8 cellular contexts compared by ENCODE assay signal in genomic region chr19:49469828-49470614, GRCh38. TPM values are rescaled to one million over a fixed set of nuclear protein-coding genes. Genes with fewer than 3 reads are reported as not detected.
A peak's percentile ranks its signal among the peaks of the same experiment; 100 is the strongest.
DNase-seq lines count a peak whose midpoint lies in the region; ATAC-seq, FAIRE-seq and TF ChIP-seq lines count a peak whose summit lies in the region.

No MANE protein-coding gene starts in this region.

- in situ Hi-C loops in HepG2 (cut with HindIII; ENCODE audit: extremely low pct_ligation_motif_present, low pct_unique_long_range_greater_than_20kb): no loop called here

- POLR2A ChIA-PET in HepG2 (lab: Yijun Ruan, JAX): no interaction called here

- H3K27me3 ChIP-seq in right atrium auricular region (no peaks in the 10 kb centered on the region), HepG2 (ENCODE audit: control insufficient read depth in 1 of 2, insufficient read depth in 2 of 2, low read length in 2 of 2) (no peaks in the 10 kb centered on the region; a peak in 1 of 5 replicates)

- H4K20me1 ChIP-seq in HepG2 (ENCODE audit: insufficient read depth, low read length): no peaks in the 10 kb centered on the region

- no peak for TF ChIP-seq POLR2A in HepG2 (IDR thresholded peaks at IDR 0.05; ENCODE audit: insufficient read depth in 1 of 2, low read depth in 2 of 2, low read length in 2 of 2)

- H3K36me3 ChIP-seq in right atrium auricular region: no peaks in the 10 kb centered on the region
- peaks cover 1 to 6% of the 10 kb centered on the region in 2 experiments; a peak in 2 of 5 replicates for H3K36me3 ChIP-seq in HepG2 (replicated peaks in 1 of 2; ENCODE audit: control insufficient read depth in 1 of 2, insufficient read depth in 2 of 2, low read length in 2 of 2)

- DNase-seq in right atrium auricular region (ENCODE audit: low spot score) (no peak), left cardiac atrium (no peak), activated T-cell treated with anti-CD3 and anti-CD28 coated beads for 1 hour (ENCODE audit: low read depth) (peak; percentile 59), HepG2 (ENCODE audit: low spot score) (no peak), SIG-M5 (lab: John Stamatoyannopoulos, UW) (no peak), NCI-H748 (lab: John Stamatoyannopoulos, UW; ENCODE audit: unreplicated experiment) (no peak), glomerular visceral epithelial cell (ENCODE audit: extremely low spot score) (no peak)

- H2AFZ ChIP-seq in HepG2 (ENCODE audit: low read length): no peak overlapping the region

- no peak overlapping the region for H3K4me2 ChIP-seq in HepG2 (ENCODE audit: low read depth, low read length)

- no peaks in the 10 kb centered on the region for H3K79me2 ChIP-seq in HepG2 (ENCODE audit: insufficient read depth, low read length)

- H3K4me1 ChIP-seq in right atrium auricular region (peaks cover 0 to 44% of the 10 kb centered on the region in 2 donors), HepG2 (ENCODE audit: insufficient read depth, low read length) (peaks cover 13% of the 10 kb centered on the region)

- H3K27ac ChIP-seq in right atrium auricular region (peak overlapping the region; percentile 63 to 75), HepG2 (ENCODE audit: extremely low read length, insufficient read depth, low read length) (no peak overlapping the region)

- CTCF ChIA-PET in HepG2 (lab: Yijun Ruan, JAX; ENCODE audit: low intra/inter-chr PET ratio, low total read pairs): no interaction called here

- TF ChIP-seq CTCF in right atrium auricular region (IDR thresholded peaks at IDR 0.05): no peak
- TF ChIP-seq CTCF in HepG2 (CRISPR knock-in tag; IDR thresholded peaks at IDR 0.05): peak; percentile 44

- ATAC-seq in left cardiac atrium: no peak
- ATAC-seq in HG03521 (IDR thresholded peaks at IDR 0.05; ENCODE audit: unreplicated experiment): peak; percentile 38
- no peak for ATAC-seq in HepG2

- H3K4me3 ChIP-seq in right atrium auricular region (no peak overlapping the region), HepG2 (replicated peaks in 1 of 3; ENCODE audit: insufficient read depth in 1 of 3, low read depth in 2 of 3, low read length in 3 of 3) (no peak overlapping the region)

- no peaks in the 10 kb centered on the region for H3K9me3 ChIP-seq in right atrium auricular region
- H3K9me3 ChIP-seq in HepG2 (ENCODE audit: low read length): no peaks in the 10 kb centered on the region

- TF ChIP-seq RAD21 in HepG2 (CRISPR knock-in tag; IDR thresholded peaks at IDR 0.05): no peak

- 96% methylated on average over 11 of the region's 25 CpGs for WGBS in HepG2 (ENCODE audit: low lambda C conversion rate)

- intact Hi-C loops in left cardiac atrium (cut with DNase I): no loop called here
- intact Hi-C loops in HepG2 (cut with micrococcal nuclease; ENCODE audit: unreplicated experiment): no loop called here

- no TSS peak for BruUV-seq in HepG2 (replicated peaks; lab: Mats Ljungman, UMichigan)

- FAIRE-seq in HepG2 (lab: Jason Lieb, UNC): no peak

- TF ChIP-seq EP300 in HepG2 (IDR thresholded peaks at IDR 0.05; ENCODE audit: low read depth in 2 of 2, low read length in 2 of 2) (no peak), HepG2 (CRISPR knock-in tag; IDR thresholded peaks at IDR 0.05; ENCODE audit: borderline replicate concordance) (no peak)

- H3K9ac ChIP-seq in HepG2 (ENCODE audit: insufficient read depth, low read depth, low read length): no peak overlapping the region

RNA-seq across cellular contexts. Expression of gene FLT3LG, which starts 4.0 kb away (rescaled TPM):
- total RNA-seq in right atrium auricular region: 1 to 10 TPM; 1.1 to 2.6 TPM
- 1 to 10 TPM; 4.9 to 6.0 TPM for total RNA-seq in left cardiac atrium
- 0.58 and 1.5 TPM in 2 replicates for total RNA-seq in HepG2 (2016; rRNA removed; fragmentation: Illumina TruSeq; extraction: Trizol)
- total RNA-seq in HepG2 (2016; cell fraction: cytosol; rRNA removed; fragmentation: Illumina TruSeq; extraction: Trizol; ENCODE audit: low read depth): 2.3 and 2.9 TPM in 2 replicates
- 0.67 and 1.4 TPM in 2 replicates for total RNA-seq in HepG2 (2016; cell fraction: insoluble cytoplasmic fraction; rRNA removed; fragmentation: Illumina TruSeq; extraction: Trizol)
- 2.2 and 2.3 TPM in 2 replicates for total RNA-seq in HepG2 (2016; cell fraction: membrane; rRNA removed; fragmentation: Illumina TruSeq; extraction: Trizol)
- total RNA-seq in HepG2 (2016; cell fraction: nucleus; rRNA removed; fragmentation: Illumina TruSeq; extraction: Trizol): 1.3 and 2.9 TPM in 2 replicates
- 2.6 and 3.0 TPM in 2 replicates for polyA plus RNA-seq in HepG2 (2011; rRNA removed)
- polyA plus RNA-seq in HepG2 (2011; cell fraction: cytosol; rRNA removed): 1.1 and 1.7 TPM in 2 replicates
- polyA plus RNA-seq in HepG2 (2011; cell fraction: nucleus; rRNA removed): 5.2 and 6.9 TPM in 2 replicates
- 2.0 and 4.6 TPM in 2 replicates for polyA plus RNA-seq in HepG2 (2012)
- polyA plus RNA-seq in HepG2 (2016; cell fraction: cytosol; fragmentation: Illumina TruSeq; extraction: Trizol; ENCODE audit: low read depth): 4.2 and 4.4 TPM in 2 replicates
- 2.3 and 2.4 TPM in 2 replicates for polyA plus RNA-seq in HepG2 (2016; cell fraction: insoluble cytoplasmic fraction; fragmentation: Illumina TruSeq; extraction: Trizol; ENCODE audit: low read depth)
- 2.5 and 3.6 TPM in 2 replicates for polyA plus RNA-seq in HepG2 (2016; cell fraction: membrane; fragmentation: Illumina TruSeq; extraction: Trizol; ENCODE audit: low read depth)
- 7.4 and 8.8 TPM in 2 replicates for polyA plus RNA-seq in HepG2 (2016; cell fraction: nucleus; fragmentation: Illumina TruSeq; extraction: Trizol; ENCODE audit: insufficient read depth, low read depth)
- polyA minus RNA-seq in HepG2 (2011; rRNA and poly(A)+ RNA removed; ENCODE audit: low replicate concordance): 1.2 and 1.7 TPM in 2 replicates
- polyA minus RNA-seq in HepG2 (2011; cell fraction: cytosol; rRNA and poly(A)+ RNA removed): 0.79 and 2.5 TPM in 2 replicates
- 0.90 and 1.1 TPM in 2 replicates for polyA minus RNA-seq in HepG2 (2011; cell fraction: nucleus; rRNA and poly(A)+ RNA removed)

RNA-seq across cellular contexts. Expression of gene ALDH16A1, which starts 17.0 kb away (rescaled TPM):
- total RNA-seq in right atrium auricular region (10 to 100 TPM in 1 of 2 donors, 1 to 10 TPM in 1; 9.5 to 18.5 TPM), left cardiac atrium (10 to 100 TPM; 16.8 to 17.5 TPM), HepG2 (2016; rRNA removed; fragmentation: Illumina TruSeq; extraction: Trizol) (29.6 and 34.9 TPM in 2 replicates)
- 2.5 and 3.4 TPM in 2 replicates for total RNA-seq in HepG2 (2016; cell fraction: cytosol; rRNA removed; fragmentation: Illumina TruSeq; extraction: Trizol; ENCODE audit: low read depth)
- 27.6 and 38.2 TPM in 2 replicates for total RNA-seq in HepG2 (2016; cell fraction: insoluble cytoplasmic fraction; rRNA removed; fragmentation: Illumina TruSeq; extraction: Trizol)
- 6.3 and 7.8 TPM in 2 replicates for total RNA-seq in HepG2 (2016; cell fraction: membrane; rRNA removed; fragmentation: Illumina TruSeq; extraction: Trizol)
- total RNA-seq in HepG2 (2016; cell fraction: nucleus; rRNA removed; fragmentation: Illumina TruSeq; extraction: Trizol): 15.0 and 23.1 TPM in 2 replicates
- 8.4 and 9.2 TPM in 2 replicates for polyA plus RNA-seq in HepG2 (2011; rRNA removed)
- polyA plus RNA-seq in HepG2 (2011; cell fraction: cytosol; rRNA removed): 6.8 and 16.2 TPM in 2 replicates
- 31.7 and 40.0 TPM in 2 replicates for polyA plus RNA-seq in HepG2 (2011; cell fraction: nucleus; rRNA removed)
- polyA plus RNA-seq in HepG2 (2012): 7.6 and 9.2 TPM in 2 replicates
- polyA plus RNA-seq in HepG2 (2016; cell fraction: cytosol; fragmentation: Illumina TruSeq; extraction: Trizol; ENCODE audit: low read depth): 1.7 and 2.8 TPM in 2 replicates
- polyA plus RNA-seq in HepG2 (2016; cell fraction: insoluble cytoplasmic fraction; fragmentation: Illumina TruSeq; extraction: Trizol; ENCODE audit: low read depth): 25.4 and 29.9 TPM in 2 replicates
- polyA plus RNA-seq in HepG2 (2016; cell fraction: membrane; fragmentation: Illumina TruSeq; extraction: Trizol; ENCODE audit: low read depth): 3.2 and 4.3 TPM in 2 replicates
- 40.8 and 41.9 TPM in 2 replicates for polyA plus RNA-seq in HepG2 (2016; cell fraction: nucleus; fragmentation: Illumina TruSeq; extraction: Trizol; ENCODE audit: insufficient read depth, low read depth)
- 16.3 and 53.3 TPM in 2 replicates for polyA minus RNA-seq in HepG2 (2011; rRNA and poly(A)+ RNA removed; ENCODE audit: low replicate concordance)
- polyA minus RNA-seq in HepG2 (2011; cell fraction: cytosol; rRNA and poly(A)+ RNA removed): 13.7 and 17.8 TPM in 2 replicates
- 3.6 and 4.4 TPM in 2 replicates for polyA minus RNA-seq in HepG2 (2011; cell fraction: nucleus; rRNA and poly(A)+ RNA removed)

RNA-seq across cellular contexts. Expression of gene RPL13A, which starts 17.4 kb away (rescaled TPM):
- total RNA-seq in right atrium auricular region (1,000 to 10,000 TPM in 1 of 2 donors, 100 to 1,000 TPM in 1; 765 to 1,868 TPM), left cardiac atrium (1,000 to 10,000 TPM; 1,559 to 1,594 TPM), HepG2 (2016; rRNA removed; fragmentation: Illumina TruSeq; extraction: Trizol) (2,601 and 3,137 TPM in 2 replicates)
- total RNA-seq in HepG2 (2016; cell fraction: cytosol; rRNA removed; fragmentation: Illumina TruSeq; extraction: Trizol; ENCODE audit: low read depth): 4,258 and 4,636 TPM in 2 replicates
- 2,656 and 3,295 TPM in 2 replicates for total RNA-seq in HepG2 (2016; cell fraction: insoluble cytoplasmic fraction; rRNA removed; fragmentation: Illumina TruSeq; extraction: Trizol)
- 7,013 and 7,095 TPM in 2 replicates for total RNA-seq in HepG2 (2016; cell fraction: membrane; rRNA removed; fragmentation: Illumina TruSeq; extraction: Trizol)
- 1,096 and 1,183 TPM in 2 replicates for total RNA-seq in HepG2 (2016; cell fraction: nucleus; rRNA removed; fragmentation: Illumina TruSeq; extraction: Trizol)
- 3,407 and 3,954 TPM in 2 replicates for polyA plus RNA-seq in HepG2 (2011; rRNA removed)
- 2,986 and 5,309 TPM in 2 replicates for polyA plus RNA-seq in HepG2 (2011; cell fraction: cytosol; rRNA removed)
- polyA plus RNA-seq in HepG2 (2011; cell fraction: nucleus; rRNA removed): 2,708 and 2,782 TPM in 2 replicates
- polyA plus RNA-seq in HepG2 (2012): 2,954 and 4,264 TPM in 2 replicates
- 5,376 and 5,987 TPM in 2 replicates for polyA plus RNA-seq in HepG2 (2016; cell fraction: cytosol; fragmentation: Illumina TruSeq; extraction: Trizol; ENCODE audit: low read depth)
- 3,762 and 3,802 TPM in 2 replicates for polyA plus RNA-seq in HepG2 (2016; cell fraction: insoluble cytoplasmic fraction; fragmentation: Illumina TruSeq; extraction: Trizol; ENCODE audit: low read depth)
- 7,707 and 8,057 TPM in 2 replicates for polyA plus RNA-seq in HepG2 (2016; cell fraction: membrane; fragmentation: Illumina TruSeq; extraction: Trizol; ENCODE audit: low read depth)
- 2,294 and 2,333 TPM in 2 replicates for polyA plus RNA-seq in HepG2 (2016; cell fraction: nucleus; fragmentation: Illumina TruSeq; extraction: Trizol; ENCODE audit: insufficient read depth, low read depth)
- polyA minus RNA-seq in HepG2 (2011; rRNA and poly(A)+ RNA removed; ENCODE audit: low replicate concordance): 2,394 and 2,613 TPM in 2 replicates
- polyA minus RNA-seq in HepG2 (2011; cell fraction: cytosol; rRNA and poly(A)+ RNA removed): 898 and 937 TPM in 2 replicates
- polyA minus RNA-seq in HepG2 (2011; cell fraction: nucleus; rRNA and poly(A)+ RNA removed): 1,540 and 1,647 TPM in 2 replicates

RNA-seq across cellular contexts. Expression of gene PIH1D1, which starts 18.4 kb away (rescaled TPM):
- total RNA-seq in right atrium auricular region: 10 to 100 TPM; 55.8 to 61.5 TPM
- total RNA-seq in left cardiac atrium: 10 to 100 TPM; 32.2 to 42.5 TPM
- 94.9 and 110 TPM in 2 replicates for total RNA-seq in HepG2 (2016; rRNA removed; fragmentation: Illumina TruSeq; extraction: Trizol)
- total RNA-seq in HepG2 (2016; cell fraction: cytosol; rRNA removed; fragmentation: Illumina TruSeq; extraction: Trizol; ENCODE audit: low read depth): 60.4 and 74.8 TPM in 2 replicates
- total RNA-seq in HepG2 (2016; cell fraction: insoluble cytoplasmic fraction; rRNA removed; fragmentation: Illumina TruSeq; extraction: Trizol): 105 and 114 TPM in 2 replicates
- total RNA-seq in HepG2 (2016; cell fraction: membrane; rRNA removed; fragmentation: Illumina TruSeq; extraction: Trizol): 77.7 and 93.8 TPM in 2 replicates
- total RNA-seq in HepG2 (2016; cell fraction: nucleus; rRNA removed; fragmentation: Illumina TruSeq; extraction: Trizol): 75.2 and 89.0 TPM in 2 replicates
- 126 and 137 TPM in 2 replicates for polyA plus RNA-seq in HepG2 (2011; rRNA removed)
- polyA plus RNA-seq in HepG2 (2011; cell fraction: cytosol; rRNA removed): 117 and 150 TPM in 2 replicates
- polyA plus RNA-seq in HepG2 (2011; cell fraction: nucleus; rRNA removed): 281 and 313 TPM in 2 replicates
- polyA plus RNA-seq in HepG2 (2012): 108 and 121 TPM in 2 replicates
- 33.5 and 45.1 TPM in 2 replicates for polyA plus RNA-seq in HepG2 (2016; cell fraction: cytosol; fragmentation: Illumina TruSeq; extraction: Trizol; ENCODE audit: low read depth)
- 86.6 and 90.0 TPM in 2 replicates for polyA plus RNA-seq in HepG2 (2016; cell fraction: insoluble cytoplasmic fraction; fragmentation: Illumina TruSeq; extraction: Trizol; ENCODE audit: low read depth)
- polyA plus RNA-seq in HepG2 (2016; cell fraction: membrane; fragmentation: Illumina TruSeq; extraction: Trizol; ENCODE audit: low read depth): 42.8 and 56.0 TPM in 2 replicates
- 175 and 195 TPM in 2 replicates for polyA plus RNA-seq in HepG2 (2016; cell fraction: nucleus; fragmentation: Illumina TruSeq; extraction: Trizol; ENCODE audit: insufficient read depth, low read depth)
- 83.0 and 106 TPM in 2 replicates for polyA minus RNA-seq in HepG2 (2011; rRNA and poly(A)+ RNA removed; ENCODE audit: low replicate concordance)
- 40.9 and 42.6 TPM in 2 replicates for polyA minus RNA-seq in HepG2 (2011; cell fraction: cytosol; rRNA and poly(A)+ RNA removed)
- polyA minus RNA-seq in HepG2 (2011; cell fraction: nucleus; rRNA and poly(A)+ RNA removed): 50.9 and 63.0 TPM in 2 replicates

RNA-seq across cellular contexts. Expression of gene RPS11, which starts 26.2 kb away (rescaled TPM):
- total RNA-seq in right atrium auricular region (1,000 to 10,000 TPM; 1,048 to 2,648 TPM), left cardiac atrium (1,000 to 10,000 TPM; 1,060 to 1,184 TPM), HepG2 (2016; rRNA removed; fragmentation: Illumina TruSeq; extraction: Trizol) (2,345 and 2,734 TPM in 2 replicates)
- total RNA-seq in HepG2 (2016; cell fraction: cytosol; rRNA removed; fragmentation: Illumina TruSeq; extraction: Trizol; ENCODE audit: low read depth): 3,922 and 3,962 TPM in 2 replicates
- 2,320 and 2,893 TPM in 2 replicates for total RNA-seq in HepG2 (2016; cell fraction: insoluble cytoplasmic fraction; rRNA removed; fragmentation: Illumina TruSeq; extraction: Trizol)
- total RNA-seq in HepG2 (2016; cell fraction: membrane; rRNA removed; fragmentation: Illumina TruSeq; extraction: Trizol): 5,292 and 5,634 TPM in 2 replicates
- 817 and 896 TPM in 2 replicates for total RNA-seq in HepG2 (2016; cell fraction: nucleus; rRNA removed; fragmentation: Illumina TruSeq; extraction: Trizol)
- 2,839 and 2,896 TPM in 2 replicates for polyA plus RNA-seq in HepG2 (2011; rRNA removed)
- polyA plus RNA-seq in HepG2 (2011; cell fraction: cytosol; rRNA removed): 6,087 and 6,094 TPM in 2 replicates
- 1,822 and 1,919 TPM in 2 replicates for polyA plus RNA-seq in HepG2 (2011; cell fraction: nucleus; rRNA removed)
- 3,444 and 3,595 TPM in 2 replicates for polyA plus RNA-seq in HepG2 (2012)
- 4,821 and 5,462 TPM in 2 replicates for polyA plus RNA-seq in HepG2 (2016; cell fraction: cytosol; fragmentation: Illumina TruSeq; extraction: Trizol; ENCODE audit: low read depth)
- polyA plus RNA-seq in HepG2 (2016; cell fraction: insoluble cytoplasmic fraction; fragmentation: Illumina TruSeq; extraction: Trizol; ENCODE audit: low read depth): 3,269 and 3,282 TPM in 2 replicates
- polyA plus RNA-seq in HepG2 (2016; cell fraction: membrane; fragmentation: Illumina TruSeq; extraction: Trizol; ENCODE audit: low read depth): 6,240 and 6,461 TPM in 2 replicates
- polyA plus RNA-seq in HepG2 (2016; cell fraction: nucleus; fragmentation: Illumina TruSeq; extraction: Trizol; ENCODE audit: insufficient read depth, low read depth): 1,822 and 1,918 TPM in 2 replicates
- polyA minus RNA-seq in HepG2 (2011; rRNA and poly(A)+ RNA removed; ENCODE audit: low replicate concordance): 1,415 and 1,765 TPM in 2 replicates
- polyA minus RNA-seq in HepG2 (2011; cell fraction: cytosol; rRNA and poly(A)+ RNA removed): 470 and 550 TPM in 2 replicates
- polyA minus RNA-seq in HepG2 (2011; cell fraction: nucleus; rRNA and poly(A)+ RNA removed): 202 and 266 TPM in 2 replicates
